ENCODE assay signal across 1 cellular context in genomic region chr1:245079021-245079609, GRCh38.
TF ChIP-seq lines count a peak whose summit lies in the region.

No MANE protein-coding gene starts in this region.

TF ChIP-seq in GM23338, 12 proteins besides CTCF, POLR2A, EP300 and RAD21 (continued from another document):
- TF ChIP-seq, protein P1, sequence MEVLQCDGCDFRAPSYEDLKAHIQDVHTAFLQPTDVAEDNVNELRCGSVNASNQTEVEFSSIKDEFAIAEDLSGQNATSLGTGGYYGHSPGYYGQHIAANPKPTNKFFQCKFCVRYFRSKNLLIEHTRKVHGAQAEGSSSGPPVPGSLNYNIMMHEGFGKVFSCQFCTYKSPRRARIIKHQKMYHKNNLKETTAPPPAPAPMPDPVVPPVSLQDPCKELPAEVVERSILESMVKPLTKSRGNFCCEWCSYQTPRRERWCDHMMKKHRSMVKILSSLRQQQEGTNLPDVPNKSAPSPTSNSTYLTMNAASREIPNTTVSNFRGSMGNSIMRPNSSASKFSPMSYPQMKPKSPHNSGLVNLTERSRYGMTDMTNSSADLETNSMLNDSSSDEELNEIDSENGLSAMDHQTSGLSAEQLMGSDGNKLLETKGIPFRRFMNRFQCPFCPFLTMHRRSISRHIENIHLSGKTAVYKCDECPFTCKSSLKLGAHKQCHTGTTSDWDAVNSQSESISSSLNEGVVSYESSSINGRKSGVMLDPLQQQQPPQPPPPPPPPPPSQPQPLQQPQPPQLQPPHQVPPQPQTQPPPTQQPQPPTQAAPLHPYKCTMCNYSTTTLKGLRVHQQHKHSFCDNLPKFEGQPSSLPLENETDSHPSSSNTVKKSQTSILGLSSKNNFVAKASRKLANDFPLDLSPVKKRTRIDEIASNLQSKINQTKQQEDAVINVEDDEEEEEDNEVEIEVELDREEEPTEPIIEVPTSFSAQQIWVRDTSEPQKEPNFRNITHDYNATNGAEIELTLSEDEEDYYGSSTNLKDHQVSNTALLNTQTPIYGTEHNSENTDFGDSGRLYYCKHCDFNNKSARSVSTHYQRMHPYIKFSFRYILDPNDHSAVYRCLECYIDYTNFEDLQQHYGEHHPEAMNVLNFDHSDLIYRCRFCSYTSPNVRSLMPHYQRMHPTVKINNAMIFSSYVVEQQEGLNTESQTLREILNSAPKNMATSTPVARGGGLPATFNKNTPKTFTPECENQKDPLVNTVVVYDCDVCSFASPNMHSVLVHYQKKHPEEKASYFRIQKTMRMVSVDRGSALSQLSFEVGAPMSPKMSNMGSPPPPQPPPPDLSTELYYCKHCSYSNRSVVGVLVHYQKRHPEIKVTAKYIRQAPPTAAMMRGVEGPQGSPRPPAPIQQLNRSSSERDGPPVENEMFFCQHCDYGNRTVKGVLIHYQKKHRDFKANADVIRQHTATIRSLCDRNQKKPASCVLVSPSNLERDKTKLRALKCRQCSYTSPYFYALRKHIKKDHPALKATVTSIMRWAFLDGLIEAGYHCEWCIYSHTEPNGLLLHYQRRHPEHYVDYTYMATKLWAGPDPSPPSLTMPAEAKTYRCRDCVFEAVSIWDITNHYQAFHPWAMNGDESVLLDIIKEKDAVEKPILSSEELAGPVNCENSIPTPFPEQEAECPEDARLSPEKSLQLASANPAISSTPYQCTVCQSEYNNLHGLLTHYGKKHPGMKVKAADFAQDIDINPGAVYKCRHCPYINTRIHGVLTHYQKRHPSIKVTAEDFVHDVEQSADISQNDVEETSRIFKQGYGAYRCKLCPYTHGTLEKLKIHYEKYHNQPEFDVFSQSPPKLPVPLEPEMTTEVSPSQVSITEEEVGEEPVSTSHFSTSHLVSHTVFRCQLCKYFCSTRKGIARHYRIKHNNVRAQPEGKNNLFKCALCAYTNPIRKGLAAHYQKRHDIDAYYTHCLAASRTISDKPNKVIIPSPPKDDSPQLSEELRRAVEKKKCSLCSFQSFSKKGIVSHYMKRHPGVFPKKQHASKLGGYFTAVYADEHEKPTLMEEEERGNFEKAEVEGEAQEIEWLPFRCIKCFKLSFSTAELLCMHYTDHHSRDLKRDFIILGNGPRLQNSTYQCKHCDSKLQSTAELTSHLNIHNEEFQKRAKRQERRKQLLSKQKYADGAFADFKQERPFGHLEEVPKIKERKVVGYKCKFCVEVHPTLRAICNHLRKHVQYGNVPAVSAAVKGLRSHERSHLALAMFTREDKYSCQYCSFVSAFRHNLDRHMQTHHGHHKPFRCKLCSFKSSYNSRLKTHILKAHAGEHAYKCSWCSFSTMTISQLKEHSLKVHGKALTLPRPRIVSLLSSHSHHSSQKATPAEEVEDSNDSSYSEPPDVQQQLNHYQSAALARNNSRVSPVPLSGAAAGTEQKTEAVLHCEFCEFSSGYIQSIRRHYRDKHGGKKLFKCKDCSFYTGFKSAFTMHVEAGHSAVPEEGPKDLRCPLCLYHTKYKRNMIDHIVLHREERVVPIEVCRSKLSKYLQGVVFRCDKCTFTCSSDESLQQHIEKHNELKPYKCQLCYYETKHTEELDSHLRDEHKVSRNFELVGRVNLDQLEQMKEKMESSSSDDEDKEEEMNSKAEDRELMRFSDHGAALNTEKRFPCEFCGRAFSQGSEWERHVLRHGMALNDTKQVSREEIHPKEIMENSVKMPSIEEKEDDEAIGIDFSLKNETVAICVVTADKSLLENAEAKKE (CRISPR knock-in tag; IDR thresholded peaks at IDR 0.05) = no peak
- TF ChIP-seq EZH2phosphoT487 (IDR thresholded peaks at IDR 0.05; ENCODE audit: unreplicated experiment) (no peak), ETS1 (IDR thresholded peaks at IDR 0.05) (no peak), NANOG (IDR thresholded peaks at IDR 0.05; ENCODE audit: borderline replicate concordance) (no peak)
